Comparison of ENCODE assay signal across 11 cellular contexts in the genomic region with DNA sequence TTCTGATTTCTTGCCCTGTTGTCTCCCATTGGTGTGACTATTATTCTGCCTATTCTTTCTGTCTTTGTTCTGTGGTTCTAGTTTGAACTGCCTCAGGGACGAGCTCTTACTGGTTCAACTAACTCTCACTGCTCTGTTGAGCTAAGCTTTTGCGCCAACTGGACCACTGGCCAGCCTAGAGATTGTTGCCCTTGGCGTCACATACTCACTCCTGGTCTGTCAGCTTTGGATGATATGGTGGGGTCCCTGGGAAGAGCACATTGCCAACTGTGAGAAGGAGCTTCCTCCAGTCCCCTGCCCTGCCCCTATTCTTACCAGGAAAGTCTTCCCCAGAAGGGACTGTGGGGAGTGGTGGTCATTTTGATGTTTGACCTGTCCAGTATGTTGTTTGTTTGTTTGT. TPM values are rescaled to one million over a fixed set of nuclear protein-coding genes. Genes with fewer than 3 reads are reported as not detected.
DNase-seq lines count a peak whose midpoint lies in the region; ATAC-seq and TF ChIP-seq lines count a peak whose summit lies in the region.
"Had no signal": no experiment of that assay in that cellular context is flagged by ENCODE, and none has a peak within 500 bp of the region (broad histone marks: within the 10 kb centered on the region; RNA-seq: fewer than 3 reads in every experiment).

No MANE protein-coding gene starts in this region.

- H3K9me3 ChIP-seq in left ventricle myocardium inferior (replicated peaks) (no peaks in the 10 kb centered on the region), esophagus squamous epithelium (no peaks in the 10 kb centered on the region), vagina (no peaks in the 10 kb centered on the region)

- H3K4me1 ChIP-seq in left ventricle myocardium inferior (peaks cover 79% of the 10 kb centered on the region), esophagus squamous epithelium (peaks cover 11 to 77% (median 54%) of the 10 kb centered on the region in 3 donors), vagina (peaks cover 67% of the 10 kb centered on the region)

- DNase-seq in left ventricle myocardium inferior (no peak), cardiac septum (ENCODE audit: low spot score) (no peak), esophagus squamous epithelium (lab: John Stamatoyannopoulos, UW) (no peak), vagina (ENCODE audit: extremely low spot score in 2 of 2) (no peak), cerebellum (ENCODE audit: low spot score) (no peak)
- DNase-seq: activated gamma-delta T cell, NCI-H2227 treated with DMSO at 0.1 percent for 48 hours had no signal

- WGBS in esophagus squamous epithelium, 2 donors = 84 to 91% methylated on average over 3 of the region's 3 CpGs

- H3K4me3 ChIP-seq in left ventricle myocardium inferior = no peak overlapping the region
- H3K4me3 ChIP-seq in esophagus squamous epithelium = no peak overlapping the region
- no peak overlapping the region for H3K4me3 ChIP-seq in vagina
- H3K4me3 ChIP-seq: skin epidermis had no signal

- no peak for ATAC-seq in HG03159 (IDR thresholded peaks at IDR 0.05; ENCODE audit: unreplicated experiment)
- ATAC-seq in GM18498 (IDR thresholded peaks at IDR 0.05; ENCODE audit: unreplicated experiment) = no peak

- H3K27ac ChIP-seq in left ventricle myocardium inferior (replicated peaks) = peak overlapping the region; percentile 95
- H3K27ac ChIP-seq in VCaP = peak overlapping the region; percentile 49; the same call in 1 of the 2 replicates
- peak overlapping the region in 3 of 4 donors; percentile 21 to 90 (median 81) for H3K27ac ChIP-seq in esophagus squamous epithelium
- peak overlapping the region; percentile 69 for H3K27ac ChIP-seq in vagina

- TF ChIP-seq POLR2A in esophagus squamous epithelium (IDR thresholded peaks at IDR 0.05) (no peak), vagina (IDR thresholded peaks at IDR 0.05) (no peak)

- H3K36me3 ChIP-seq in left ventricle myocardium inferior (peaks cover 13% of the 10 kb centered on the region), esophagus squamous epithelium (peaks cover 0 to 27% (median 3%) of the 10 kb centered on the region in 3 donors), vagina (peaks cover 0 to 17% of the 10 kb centered on the region in 2 donors)

- H3K27me3 ChIP-seq in left ventricle myocardium inferior (ENCODE audit: low read depth) (no peaks in the 10 kb centered on the region), esophagus squamous epithelium (no peaks in the 10 kb centered on the region), vagina (no peaks in the 10 kb centered on the region)

- no peak for TF ChIP-seq CTCF in left ventricle myocardium inferior (IDR thresholded peaks at IDR 0.05; ENCODE audit: borderline replicate concordance)
- no peak for TF ChIP-seq CTCF in VCaP (conservative IDR thresholded peaks at IDR 0.05)
- no peak for TF ChIP-seq CTCF in esophagus squamous epithelium (IDR thresholded peaks at IDR 0.05)
- TF ChIP-seq CTCF in vagina (IDR thresholded peaks at IDR 0.05) = no peak

- intact Hi-C loops in left ventricle myocardium inferior (cut with micrococcal nuclease) (no loop called here), cardiac septum (cut with DNase I) (no loop called here), esophagus squamous epithelium (cut with DNase I) (no loop called here), vagina (cut with DNase I) (no loop called here)

RNA-seq across cellular contexts. Expression of a gene that starts 6.0 kb away (rescaled TPM):
- 17.8 TPM for total RNA-seq in left ventricle myocardium inferior
- 26.8 TPM for total RNA-seq in cardiac septum
- total RNA-seq in esophagus squamous epithelium = 10 to 100 TPM; 19.1 to 55.4 (median 39.0) TPM
- total RNA-seq in vagina = 55.7 TPM
- 22.6 TPM for total RNA-seq in cerebellum

RNA-seq across cellular contexts. Expression of a gene that starts 25.8 kb away (rescaled TPM):
- total RNA-seq in left ventricle myocardium inferior (54.9 TPM), cardiac septum (66.9 TPM), esophagus squamous epithelium (100 to 1,000 TPM in 3 of 4 donors, 10 to 100 TPM in 1; 87.9 to 125 (median 102) TPM), vagina (68.5 TPM), cerebellum (53.1 TPM)

RNA-seq across cellular contexts. Expression of a gene that starts 56.7 kb away (rescaled TPM):
- total RNA-seq in left ventricle myocardium inferior (81.2 TPM), cardiac septum (69.5 TPM), esophagus squamous epithelium (10 to 100 TPM; 27.1 to 69.3 (median 40.8) TPM), vagina (59.7 TPM), cerebellum (12.6 TPM)
